17 cellular contexts compared by ENCODE assay signal in the genomic region with DNA sequence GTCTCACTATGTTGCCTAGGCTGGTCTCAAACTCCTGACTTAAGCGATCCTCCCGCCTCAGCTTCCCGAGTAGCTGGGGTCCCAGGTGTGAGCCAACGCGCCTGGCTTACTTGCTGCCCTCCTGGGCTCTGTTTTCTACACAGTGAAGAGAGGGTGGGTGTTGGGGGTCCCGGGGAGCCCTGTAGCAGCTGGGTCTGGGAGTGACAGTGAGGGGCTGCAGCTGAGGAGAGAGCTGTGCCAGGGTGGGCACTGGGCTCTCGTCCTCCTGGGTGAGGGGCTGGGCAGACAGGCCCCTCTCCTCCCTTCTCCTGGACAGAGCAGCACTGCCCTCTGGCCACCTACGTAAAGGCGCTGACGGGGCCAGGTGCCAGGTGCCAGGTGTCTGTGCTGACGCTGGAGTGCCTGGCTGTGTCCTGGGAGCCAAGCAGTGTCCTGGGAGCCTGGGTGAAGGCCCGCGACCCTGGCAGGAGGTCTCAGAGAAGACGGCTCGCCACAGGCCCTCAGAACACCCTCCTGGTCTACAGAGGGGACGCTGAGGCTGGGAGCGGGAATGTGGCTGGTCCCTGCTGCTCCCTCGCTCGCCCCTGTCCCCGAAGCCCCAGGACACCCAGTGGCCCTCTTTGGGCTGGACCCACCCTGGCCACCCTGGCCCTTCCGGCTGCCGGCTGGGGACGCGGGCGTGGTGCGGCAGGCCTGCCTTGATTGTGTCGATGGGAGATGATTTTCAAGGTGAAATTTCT. TPM values are rescaled to one million over a fixed set of nuclear protein-coding genes. Genes with fewer than 3 reads are reported as not detected.
DNase-seq lines count a peak whose midpoint lies in the region; ATAC-seq, FAIRE-seq and TF ChIP-seq lines count a peak whose summit lies in the region.
"Had no signal": no experiment of that assay in that cellular context is flagged by ENCODE, and none has a peak within 500 bp of the region (broad histone marks: within the 10 kb centered on the region; RNA-seq: fewer than 3 reads in every experiment).

No MANE protein-coding gene starts in this region.

- H2BK120ac ChIP-seq in H1 (replicated peaks; ENCODE audit: low read depth, low read length) (no peak overlapping the region), neuronal stem cell (ENCODE audit: low read depth, low read length) (no peak overlapping the region)

- no peak overlapping the region for H3K9ac ChIP-seq in SK-N-SH
- H3K9ac ChIP-seq in H1 (replicated peaks in 1 of 4; ENCODE audit: extremely low read depth in 1 of 4, low read depth in 3 of 4, low read length in 3 of 4), result no peak overlapping the region
- peak overlapping the region; percentile 21 for H3K9ac ChIP-seq in neuronal stem cell (ENCODE audit: low read depth, low read length, poor library complexity)
- H3K9ac ChIP-seq: BLaER1 treated with 17β-estradiol and CSF1 and Interleukin-3, amounts not matched to agents 10 nM and 100 nM had no signal

- TF ChIP-seq POLR2A in H1 (IDR thresholded peaks at IDR 0.05; ENCODE audit: control extremely low read depth in 1 of 2, low read depth in 2 of 2, low read length in 2 of 2), result no peak

- no peak overlapping the region for H4K5ac ChIP-seq in H1 (ENCODE audit: insufficient read length, low read depth, low read length)

- H2AK5ac ChIP-seq in H1 (ENCODE audit: low read depth, low read length), result no peak overlapping the region
- peak overlapping the region; percentile 90 for H2AK5ac ChIP-seq in neuronal stem cell (ENCODE audit: low read depth, low read length)

- TF ChIP-seq RAD21 in SK-N-SH (IDR thresholded peaks at IDR 0.05; ENCODE audit: low read length) (no peak), H1 (IDR thresholded peaks at IDR 0.05 in 1 of 2, conservative IDR thresholded peaks at IDR 0.05 in 1 of 2; ENCODE audit: low read depth in 2 of 2, low read length in 2 of 2) (no peak)

- H3K4ac ChIP-seq in H1 (replicated peaks; ENCODE audit: insufficient read length, low read depth, low read length), result no peak overlapping the region
- H3K4ac ChIP-seq in neuronal stem cell (ENCODE audit: low read length), result peak overlapping the region; percentile 66

- no peak overlapping the region for H2BK20ac ChIP-seq in H1 (ENCODE audit: low read length)

- peaks cover 16% of the 10 kb centered on the region; the same call in 1 of the 2 replicates for H3K23me2 ChIP-seq in H1 (ENCODE audit: low read depth, low read length)

- H4K8ac ChIP-seq in H1 (ENCODE audit: extremely low read depth, insufficient read depth, low read length) (peak overlapping the region; percentile 51; the same call in 1 of the 2 replicates), neuronal stem cell (ENCODE audit: low read depth, low read length) (peak overlapping the region; percentile 30)

- no peaks in the 10 kb centered on the region for H3K36me3 Mint-ChIP-seq in Caco-2 (ENCODE audit: insufficient read depth, unreplicated experiment)
- H3K36me3 Mint-ChIP-seq: CD4-positive, CD25-positive, alpha-beta regulatory T cell had no signal

- no peaks in the 10 kb centered on the region for H3K9me2 ChIP-seq in SK-N-SH

- H3K4me1 ChIP-seq in SK-N-SH (ENCODE audit: control insufficient read depth in 1 of 2, insufficient read depth in 2 of 2, low read depth in 1 of 2, low read length in 1 of 2) (no peaks in the 10 kb centered on the region), H1 (replicated peaks in 1 of 4; ENCODE audit: control insufficient read depth in 3 of 4, insufficient read depth in 4 of 4, low read length in 3 of 4) (no peaks in the 10 kb centered on the region; a peak in 1 of 7 replicates), neuronal stem cell (ENCODE audit: control insufficient read depth in 2 of 2, insufficient read depth in 1 of 2, low read depth in 1 of 2, low read length in 2 of 2) (no peaks in the 10 kb centered on the region), Caco-2 (no peaks in the 10 kb centered on the region)

- H3K36me3 ChIP-seq in SK-N-SH (replicated peaks in 1 of 2; ENCODE audit: control insufficient read depth in 1 of 2, insufficient read depth in 2 of 2, low read length in 1 of 2) (no peaks in the 10 kb centered on the region), H1 (ENCODE audit: control insufficient read depth in 2 of 4, insufficient read depth in 4 of 4, low read length in 3 of 4) (no peaks in the 10 kb centered on the region), neuronal stem cell (replicated peaks in 1 of 2; ENCODE audit: control insufficient read depth in 2 of 2, insufficient read depth in 2 of 2, low read length in 2 of 2) (no peaks in the 10 kb centered on the region), Caco-2 (ENCODE audit: control insufficient read depth, insufficient read depth, low read length) (no peaks in the 10 kb centered on the region)
- H3K36me3 ChIP-seq: BLaER1 treated with 17β-estradiol and CSF1 and Interleukin-3, amounts not matched to agents 10 nM and 100 nM had no signal

- DNase-seq in SK-N-SH, result no peak
- DNase-seq in LNCaP clone FGC (ENCODE audit: low read depth), result no peak
- DNase-seq in H1 (ENCODE audit: low read depth in 1 of 2, low spot score in 2 of 2), result no peak
- no peak for DNase-seq in neuronal stem cell (ENCODE audit: low spot score)
- DNase-seq in dedifferentiated amniotic fluid mesenchymal stem cell (ENCODE audit: extremely low spot score), result no peak
- DNase-seq in Caco-2, result no peak
- DNase-seq: 8988T; Calu3; CD4-positive, CD25-positive, alpha-beta regulatory T cell; DMS 273 treated with DMSO at 0.1 percent for 48 hours; H9 had no signal

- H3K79me1 ChIP-seq in H1 (ENCODE audit: low read depth, low read length) (no peaks in the 10 kb centered on the region), neuronal stem cell (ENCODE audit: low read depth, low read length) (peaks cover 2% of the 10 kb centered on the region)

- intact Hi-C loops in Caco-2 (cut with micrococcal nuclease; ENCODE audit: unreplicated experiment), result no loop called here

- H3K56ac ChIP-seq in H1 (replicated peaks; ENCODE audit: insufficient read length, low read depth, low read length), result no peak overlapping the region

- no peak overlapping the region for H2BK12ac ChIP-seq in H1 (ENCODE audit: low read depth, low read length)
- H2BK12ac ChIP-seq in neuronal stem cell (ENCODE audit: low read length), result peak overlapping the region; percentile 73

- H3K79me2 ChIP-seq in SK-N-SH (ENCODE audit: insufficient read depth) (no peaks in the 10 kb centered on the region), H1 (ENCODE audit: control insufficient read depth in 1 of 2, insufficient read depth in 2 of 2, low read length in 2 of 2) (no peaks in the 10 kb centered on the region)

- H3K4me2 ChIP-seq in SK-N-SH (no peak overlapping the region), H1 (ENCODE audit: insufficient read depth in 1 of 2, low read depth in 2 of 2, low read length in 2 of 2) (no peak overlapping the region), neuronal stem cell (ENCODE audit: insufficient read depth, low read length, poor library complexity, severe bottlenecking) (no peak overlapping the region)
- H3K4me2 ChIP-seq: BLaER1 treated with 17β-estradiol and CSF1 and Interleukin-3, amounts not matched to agents 10 nM and 100 nM; GM23338 had no signal

- H2AFZ ChIP-seq in SK-N-SH (ENCODE audit: low read depth) (no peak overlapping the region), H1 (ENCODE audit: low read length) (no peak overlapping the region), neuronal stem cell (ENCODE audit: low read length) (no peak overlapping the region)
- H2AFZ ChIP-seq: GM23338 had no signal

- peaks cover 43% of the 10 kb centered on the region for H3K27me3 Mint-ChIP-seq in Caco-2 (ENCODE audit: insufficient read depth, unreplicated experiment)

- H2BK15ac ChIP-seq in H1 (ENCODE audit: low read length) (no peak overlapping the region), neuronal stem cell (ENCODE audit: low read length) (peak overlapping the region; percentile 92)

- H3K27ac ChIP-seq in SK-N-SH (ENCODE audit: low read depth in 2 of 2, low read length in 1 of 2), result no peak overlapping the region
- no peak overlapping the region for H3K27ac ChIP-seq in H1 (ENCODE audit: low read depth, low read length)
- H3K27ac ChIP-seq in neuronal stem cell (replicated peaks; ENCODE audit: low read length), result no peak overlapping the region
- H3K27ac ChIP-seq: BLaER1 treated with 17β-estradiol and CSF1 and Interleukin-3, amounts not matched to agents 10 nM and 100 nM had no signal

- H3F3A ChIP-seq in SK-N-SH (replicated peaks; ENCODE audit: insufficient read depth), result peaks cover 3% of the 10 kb centered on the region

- H3K18ac ChIP-seq in H1 (ENCODE audit: extremely low read depth, low read length) (no peak overlapping the region), neuronal stem cell (ENCODE audit: low read length) (peak overlapping the region; percentile 48)

- H3K9me3 Mint-ChIP-seq in Caco-2 (ENCODE audit: unreplicated experiment), result no peaks in the 10 kb centered on the region

- 11% methylated on average over 12 of the region's 27 CpGs for WGBS in SK-N-SH (ENCODE audit: low lambda C conversion rate)
- 93% methylated on average over 16 of the region's 27 CpGs; no CpG with 5 or more reads in 1 of the 2 experiments for WGBS in H1 (ENCODE audit: extremely low coverage in 1 of 2, insufficient coverage in 1 of 2, insufficient read length in 1 of 2, insufficient replicate concordance in 2 of 2, low coverage in 1 of 2, low lambda C conversion rate in 2 of 2, missing lambda C conversion rate in 1 of 2), 2 experiments
- WGBS in neuronal stem cell (ENCODE audit: extremely low coverage in 2 of 2, insufficient read length in 2 of 2, insufficient replicate concordance in 1 of 2), 2 donors, result no CpG with 5 or more reads among the region's 27 CpGs

- POLR2A ChIA-PET in SK-N-SH (lab: Yijun Ruan, JAX) (no interaction called here), H1 (lab: Charles Lee; ENCODE audit: partially characterized antibody) (no interaction called here), Caco-2 (lab: Charles Lee) (no interaction called here)

- H3K4me3 Mint-ChIP-seq in Caco-2 (ENCODE audit: unreplicated experiment), result no peak overlapping the region
- H3K4me3 Mint-ChIP-seq: CD4-positive, CD25-positive, alpha-beta regulatory T cell; GM23338; H9 had no signal

- no peak for FAIRE-seq in H1 (lab: Jason Lieb, UNC)
- FAIRE-seq: GM12891 had no signal

- H3K27ac Mint-ChIP-seq in Caco-2 (ENCODE audit: unreplicated experiment), result no peak overlapping the region
- H3K27ac Mint-ChIP-seq: CD4-positive, CD25-positive, alpha-beta regulatory T cell; GM23338; H9 had no signal

- BruUV-seq in Caco-2 (replicated peaks; lab: Mats Ljungman, UMichigan), result no TSS peak

- TF ChIP-seq EP300 in SK-N-SH (IDR thresholded peaks at IDR 0.05; ENCODE audit: borderline replicate concordance in 1 of 2, low read depth in 1 of 2, low read length in 1 of 2) (no peak), H1 (IDR thresholded peaks at IDR 0.05; ENCODE audit: borderline replicate concordance in 1 of 2, low read depth in 2 of 2, low read length in 2 of 2) (no peak)

- no peak for TF ChIP-seq CTCF in SK-N-SH (IDR thresholded peaks at IDR 0.05)
- TF ChIP-seq CTCF in LNCaP clone FGC (IDR thresholded peaks at IDR 0.05; ENCODE audit: control insufficient read depth, extremely low read depth, insufficient read depth), result 0 out of 2 replicates have a peak, but pooled peaks have one; percentile 2
- no peak for TF ChIP-seq CTCF in H1 (IDR thresholded peaks at IDR 0.05; ENCODE audit: control extremely low read depth in 1 of 3, insufficient read depth in 1 of 3, low read depth in 1 of 3, low read length in 3 of 3)
- no peak for TF ChIP-seq CTCF in Caco-2 (IDR thresholded peaks at IDR 0.05; ENCODE audit: insufficient read depth in 1 of 2, low read depth in 1 of 2, low read length in 1 of 2, severe bottlenecking in 1 of 2, unreplicated experiment in 1 of 2)

- H3K14ac ChIP-seq in H1 (ENCODE audit: insufficient read length) (no peak overlapping the region), neuronal stem cell (ENCODE audit: low read length) (peak overlapping the region; percentile 89)

- H3K27me3 ChIP-seq in SK-N-SH (ENCODE audit: insufficient read depth) (peaks cover 81% of the 10 kb centered on the region), H1 (replicated peaks in 1 of 4; ENCODE audit: control insufficient read depth in 3 of 4, extremely low read depth in 1 of 4, insufficient read depth in 3 of 4, low read length in 3 of 4) (no peaks in the 10 kb centered on the region; a peak in 1 of 7 replicates), neuronal stem cell (ENCODE audit: control insufficient read depth in 3 of 3, insufficient read depth in 3 of 3, low read depth in 1 of 3, low read length in 3 of 3) (peaks cover 0 to 77% (median 5%) of the 10 kb centered on the region in 3 experiments), Caco-2 (replicated peaks; ENCODE audit: control insufficient read depth, insufficient read depth, low read length) (0 out of 2 replicates have a peak, but pooled peaks cover 1% of the 10 kb centered on the region)

- H4K20me1 ChIP-seq in SK-N-SH (ENCODE audit: insufficient read depth), result peaks cover 6% of the 10 kb centered on the region; the same call in 1 of the 2 replicates
- H4K20me1 ChIP-seq in H1 (replicated peaks in 1 of 2; ENCODE audit: control insufficient read depth in 1 of 2, insufficient read depth in 2 of 2, low read length in 2 of 2), result no peaks in the 10 kb centered on the region

- H4K91ac ChIP-seq in H1 (replicated peaks; ENCODE audit: insufficient read length, low read length) (no peak overlapping the region), neuronal stem cell (ENCODE audit: low read depth, low read length, poor library complexity) (no peak overlapping the region)

- no peak overlapping the region for H3K4me3 ChIP-seq in SK-N-SH (ENCODE audit: low read depth in 2 of 2, low read length in 1 of 2)
- no peak overlapping the region for H3K4me3 ChIP-seq in LNCaP clone FGC (ENCODE audit: low read depth, low read length)
- H3K4me3 ChIP-seq in H1 (ENCODE audit: extremely low read depth in 1 of 4, insufficient read depth in 2 of 4, low read depth in 3 of 4, low read length in 4 of 4), result no peak overlapping the region
- H3K4me3 ChIP-seq in neuronal stem cell (ENCODE audit: low read length in 2 of 2), result no peak overlapping the region
- no peak overlapping the region for H3K4me3 ChIP-seq in Caco-2 (ENCODE audit: low read depth, low read length)
- H3K4me3 ChIP-seq: BLaER1 treated with 17β-estradiol and CSF1 and Interleukin-3, amounts not matched to agents 10 nM and 100 nM; GM23338 had no signal

- H3K9me3 ChIP-seq in SK-N-SH (no peaks in the 10 kb centered on the region), H1 (ENCODE audit: insufficient read depth in 2 of 2, low read depth in 1 of 2, low read length in 1 of 2) (peaks cover 3 to 6% of the 10 kb centered on the region in 2 experiments; a peak in 2 of 4 replicates), neuronal stem cell (replicated peaks in 1 of 2; ENCODE audit: control insufficient read depth in 2 of 2, insufficient read depth in 1 of 2, low read depth in 1 of 2, low read length in 2 of 2) (no peaks in the 10 kb centered on the region), Caco-2 (peaks cover 4% of the 10 kb centered on the region; the same call in 1 of the 2 replicates)

- H3K23ac ChIP-seq in H1 (ENCODE audit: insufficient read length), result no peak overlapping the region
- no peak overlapping the region for H3K23ac ChIP-seq in neuronal stem cell (ENCODE audit: low read depth, low read length, poor library complexity)

- CTCF ChIA-PET in SK-N-SH (lab: Yijun Ruan, JAX) (interaction anchor here (0.7 to 2.1 kb wide), 7 partner anchors 17 to 145 kb away, joined by 3 to 10 read pairs (median 3); no protein-coding TSS in a partner anchor), H1 (lab: Charles Lee; ENCODE audit: partially characterized antibody) (interaction anchor here (0.6 to 1.2 kb wide), 3 partner anchors 63 to 118 kb away, joined by 3 read pairs; no protein-coding TSS in a partner anchor), Caco-2 (lab: Charles Lee) (no interaction called here)

- peak; percentile 12; the same call in 2 of the 3 replicates for ATAC-seq in SK-N-SH treated with all-trans-retinoic acid at 6 μM for 48 hours
- ATAC-seq in HG02884 (IDR thresholded peaks at IDR 0.05; ENCODE audit: unreplicated experiment), result no peak
- ATAC-seq: GM23338 had no signal

- H2BK5ac ChIP-seq in H1 (ENCODE audit: low read depth, low read length) (no peak overlapping the region), neuronal stem cell (ENCODE audit: low read length) (no peak overlapping the region)

- no peaks in the 10 kb centered on the region for H3K4me1 Mint-ChIP-seq in Caco-2 (ENCODE audit: low read depth, unreplicated experiment)
- H3K4me1 Mint-ChIP-seq: CD4-positive, CD25-positive, alpha-beta regulatory T cell; GM23338; H9 had no signal

RNA-seq across cellular contexts. Expression of gene UNCX, which starts 35.6 kb away (rescaled TPM):
- polyA plus RNA-seq in SK-N-SH (2012; rRNA removed) (not detected in 2 replicates), H1 (2011; rRNA removed) (0.03 TPM in 1 of 2 replicates, not detected in the other)
- polyA plus RNA-seq in SK-N-SH (2012; cell fraction: cytosol; rRNA removed), result not detected in 2 replicates
- polyA plus RNA-seq in SK-N-SH (2012; cell fraction: nucleus; rRNA removed), result not detected in 2 replicates
- total RNA-seq in H1 (2021; fragmentation: NEBNext Ultra II Directional; extraction: Animal tissue kit (Norgen Biotek cat#: 25700)), result not detected in 2 replicates
- not detected for polyA plus RNA-seq in H1 (2011; cell fraction: cytosol; rRNA removed)
- not detected for polyA plus RNA-seq in H1 (2011; cell fraction: nucleus; rRNA removed)
- polyA plus RNA-seq in H1 (2012, experiment 1 of 2), result not detected in 4 replicates
- polyA plus RNA-seq in H1 (2012, experiment 2 of 2), result not detected
- 0.02 TPM for polyA plus RNA-seq in H1 (2013, experiment 1 of 2)
- not detected for polyA plus RNA-seq in H1 (2013, experiment 2 of 2)
- not detected in 2 replicates for polyA minus RNA-seq in H1 (2011; rRNA and poly(A)+ RNA removed)
- polyA minus RNA-seq in H1 (2011; cell fraction: cytosol; rRNA and poly(A)+ RNA removed), result not detected
- polyA minus RNA-seq in H1 (2011; cell fraction: nucleus; rRNA and poly(A)+ RNA removed), result not detected
- 0.01 TPM for polyA plus RNA-seq in neuronal stem cell (2013, experiment 1 of 2)
- 0.01 TPM for polyA plus RNA-seq in neuronal stem cell (2013, experiment 2 of 2)
- not detected in 2 replicates for total RNA-seq in Caco-2 (2022)
- total RNA-seq: Calu3; CD4-positive, CD25-positive, alpha-beta regulatory T cell; GM23338; H9; HT1080 had no signal
- polyA plus RNA-seq: CD4-positive, CD25-positive, alpha-beta regulatory T cell; GM23338 had no signal
